Comparison of ENCODE assay signal across 27 cellular contexts in genomic region chr3:104632521-104632920, GRCh38.
"Had no signal": no experiment of that assay in that cellular context is flagged by ENCODE, and none has a peak within 500 bp of the region (broad histone marks: within the 10 kb centered on the region; RNA-seq: fewer than 3 reads in every experiment).

No MANE protein-coding gene starts in this region.

- H3K4me1 ChIP-seq: esophagus squamous epithelium, gastrocnemius medialis, pancreas, right atrium auricular region, stomach, thyroid gland, upper lobe of right lung had no signal

- H3K4me3 ChIP-seq: esophagus squamous epithelium, gastrocnemius medialis, hepatocyte, pancreas, right atrium auricular region, smooth muscle cell, stomach, thyroid gland, upper lobe of right lung had no signal

- H3K9me3 ChIP-seq: esophagus squamous epithelium, gastrocnemius medialis, pancreas, right atrium auricular region, stomach, thyroid gland, upper lobe of right lung had no signal

- DNase-seq: activated CD4-positive, alpha-beta T cell treated with anti-CD3 and anti-CD28 coated beads for 4 hours; activated CD4-positive, alpha-beta T cell treated with anti-CD3 and anti-CD28 coated beads, Interleukin-2, amount 50 U/mL, for 4 hours; activated CD8-positive, alpha-beta memory T cell treated with anti-CD3 and anti-CD28 coated beads for 24 hours; activated effector memory CD4-positive, alpha-beta T cell treated with anti-CD3 and anti-CD28 coated beads, Interleukin-2, amount 50 U/mL, for 16 hours; activated naive CD4-positive, alpha-beta T cell treated with anti-CD3 and anti-CD28 coated beads for 36 hours; activated naive CD8-positive, alpha-beta T cell treated with anti-CD3 and anti-CD28 coated beads for 36 hours; amniotic stem cell; central memory CD4-positive, alpha-beta T cell; effector CD4-positive, alpha-beta T cell; esophagus squamous epithelium; gastrocnemius medialis; glutamatergic neuron; left cardiac atrium; left ventricle myocardium superior; midbrain; naive thymus-derived CD4-positive, alpha-beta T cell; nucleus accumbens; pancreas; stimulated activated CD4-positive, alpha-beta T cell treated with anti-CD3 and anti-CD28 coated beads, Interleukin-1b, Interleukin-23, amount 100 ng/mL, for 48 hours; stimulated activated naive B cell treated with anti-CD40 and anti-IgM and Interleukin-4, amounts not matched to agents 10 μg/mL and 1 μg/mL and 100 μg/mL, for 72 hours; stomach; thyroid gland; upper lobe of right lung had no signal

- H3K27me3 ChIP-seq: esophagus squamous epithelium, gastrocnemius medialis, hepatocyte, pancreas, right atrium auricular region, stomach, thyroid gland, upper lobe of right lung had no signal

- H3K27ac ChIP-seq: epithelial cell of prostate, esophagus squamous epithelium, gastrocnemius medialis, hepatocyte, pancreas, right atrium auricular region, stomach, thyroid gland, upper lobe of right lung had no signal

- H3K36me3 ChIP-seq: esophagus squamous epithelium, gastrocnemius medialis, pancreas, right atrium auricular region, stomach, thyroid gland, upper lobe of right lung had no signal
